9 cellular contexts compared by ENCODE assay signal in the genomic region with DNA sequence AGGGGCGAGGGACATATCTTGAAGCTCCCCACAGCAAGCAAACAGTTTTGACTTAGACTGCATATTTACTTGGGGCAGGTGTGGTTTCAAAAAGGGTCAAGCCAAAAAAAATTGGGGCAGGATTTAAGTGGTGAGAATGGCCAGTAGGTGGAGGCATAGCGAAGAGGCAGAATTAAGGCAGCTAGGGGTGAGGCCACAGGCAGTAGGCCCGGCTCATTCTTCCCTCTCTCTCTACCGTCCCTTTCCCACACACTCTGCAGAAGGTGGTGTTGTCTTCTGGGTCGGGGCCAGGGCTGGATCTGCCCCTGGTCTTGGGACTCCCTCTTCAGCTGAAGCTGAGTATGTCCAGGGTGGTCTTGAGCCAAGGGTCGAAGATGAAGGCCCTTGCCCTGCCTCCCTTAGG. TPM values are rescaled to one million over a fixed set of nuclear protein-coding genes. Genes with fewer than 3 reads are reported as not detected.
DNase-seq lines count a peak whose midpoint lies in the region; ATAC-seq, FAIRE-seq and TF ChIP-seq lines count a peak whose summit lies in the region.
"Had no signal": no experiment of that assay in that cellular context is flagged by ENCODE, and none has a peak within 500 bp of the region (broad histone marks: within the 10 kb centered on the region; RNA-seq: fewer than 3 reads in every experiment).

No MANE protein-coding gene starts in this region.

- CTCF ChIA-PET in HEK293 (lab: Yijun Ruan, JAX), result interaction anchor here (0.6 to 10.7 kb wide), 33 partner anchors 8 to 587 kb away, joined by 3 to 207 read pairs (median 5); partner anchors contain the start of genes ATP1B2, DNAH2, FXR2 and MPDU1

- no peak overlapping the region for H3K4me2 ChIP-seq in parathyroid adenoma (ENCODE audit: low read length)

- TF ChIP-seq CTCF in HEK293 (tag by site-specific recombination; IDR thresholded peaks at IDR 0.05) (peak; percentile 91), parathyroid adenoma (IDR thresholded peaks at IDR 0.05) (peak; percentile 72)

- FAIRE-seq in frontal cortex (lab: Jason Lieb, UNC), result no peak

- ATAC-seq in GM21390 (IDR thresholded peaks at IDR 0.05; ENCODE audit: unreplicated experiment), result no peak
- ATAC-seq: naive thymus-derived CD8-positive, alpha-beta T cell had no signal

- no peak overlapping the region for H3K9ac ChIP-seq in parathyroid adenoma

- DNase-seq in D341Med (ENCODE audit: low spot score) (peak; percentile 62), SJCRH30 (peak; percentile 27 to 48), epidermal melanocyte (ENCODE audit: insufficient read length, low spot score) (peak; percentile 73), DMS153 (lab: John Stamatoyannopoulos, UW) (no peak), frontal cortex (ENCODE audit: low spot score in 2 of 2) (no peak)

- no peaks in the 10 kb centered on the region for H3K27me3 ChIP-seq in SJCRH30
- H3K27me3 ChIP-seq in parathyroid adenoma (ENCODE audit: control insufficient read depth, insufficient read depth, low read length), result no peaks in the 10 kb centered on the region

- H3K9me3 ChIP-seq in HEK293 (ENCODE audit: control insufficient read depth, insufficient read depth, low read depth, low read length) (no peaks in the 10 kb centered on the region), SJCRH30 (replicated peaks) (no peaks in the 10 kb centered on the region), parathyroid adenoma (ENCODE audit: control insufficient read depth, low read length) (no peaks in the 10 kb centered on the region)

- H3K4me3 ChIP-seq in HEK293 (ENCODE audit: low read depth, low read length) (no peak overlapping the region), SJCRH30 (no peak overlapping the region), parathyroid adenoma (ENCODE audit: low read depth, low read length) (peak overlapping the region; percentile 1)

- no peaks in the 10 kb centered on the region for H3K79me2 ChIP-seq in parathyroid adenoma

- H3K36me3 ChIP-seq in HEK293 (ENCODE audit: control insufficient read depth in 2 of 2, insufficient read depth in 1 of 2, low read length in 2 of 2) (no peaks in the 10 kb centered on the region), SJCRH30 (no peaks in the 10 kb centered on the region), parathyroid adenoma (ENCODE audit: control insufficient read depth, insufficient read depth, low read length) (no peaks in the 10 kb centered on the region)

- no peaks in the 10 kb centered on the region for H3K4me1 ChIP-seq in HEK293 (ENCODE audit: control insufficient read depth, insufficient read depth, low read length)
- no peaks in the 10 kb centered on the region for H3K4me1 ChIP-seq in SJCRH30
- H3K4me1 ChIP-seq in parathyroid adenoma, result peaks cover 25% of the 10 kb centered on the region

- H3K27ac ChIP-seq in HEK293 (ENCODE audit: extremely low read depth, low read depth, low read length) (peak overlapping the region; percentile 20; the same call in 1 of the 2 replicates), SJCRH30 (no peak overlapping the region), parathyroid adenoma (peak overlapping the region; percentile 3)

- POLR2A ChIA-PET in HEK293 (lab: Yijun Ruan, JAX), result interaction anchor here (2.0 to 9.6 kb wide), 3 partner anchors 17 to 54 kb away, joined by 8 to 215 read pairs (median 10); partner anchors contain the start of genes FXR2, MPDU1, TP53 and WRAP53

- peak overlapping the region; percentile 85 for H2AFZ ChIP-seq in parathyroid adenoma

TF ChIP-seq in HEK293, 187 proteins besides CTCF, POLR2A, EP300 and RAD21 (continues in another document):
- TF ChIP-seq ZNF366 (tag by site-specific recombination; conservative IDR thresholded peaks at IDR 0.05) (peak; percentile 70), ZNF2 (tag by site-specific recombination; IDR thresholded peaks at IDR 0.05) (peak; percentile 32; the same call in 1 of the 2 replicates), TRIM28 (IDR thresholded peaks at IDR 0.05; ENCODE audit: borderline replicate concordance, low read length) (peak; percentile 64; the same call in 1 of the 2 replicates), ZEB2 (tag by site-specific recombination; IDR thresholded peaks at IDR 0.05) (0 out of 2 replicates have a peak, but pooled peaks have one; percentile 19), SP7 (tag by site-specific recombination; IDR thresholded peaks at IDR 0.05) (0 out of 2 replicates have a peak, but pooled peaks have one; percentile 37), ZNF335 (tag by site-specific recombination; conservative IDR thresholded peaks at IDR 0.05) (peak; percentile 57), OSR2 (tag by site-specific recombination; IDR thresholded peaks at IDR 0.05) (no peak), WT1 (tag by site-specific recombination; IDR thresholded peaks at IDR 0.05) (no peak), ZNF561 (tag by site-specific recombination; IDR thresholded peaks at IDR 0.05; ENCODE audit: borderline replicate concordance) (0 out of 2 replicates have a peak, but pooled peaks have one; percentile 55), ZSCAN30 (tag by site-specific recombination; IDR thresholded peaks at IDR 0.05) (0 out of 2 replicates have a peak, but pooled peaks have one; percentile 36)
- TF ChIP-seq, protein P1, sequence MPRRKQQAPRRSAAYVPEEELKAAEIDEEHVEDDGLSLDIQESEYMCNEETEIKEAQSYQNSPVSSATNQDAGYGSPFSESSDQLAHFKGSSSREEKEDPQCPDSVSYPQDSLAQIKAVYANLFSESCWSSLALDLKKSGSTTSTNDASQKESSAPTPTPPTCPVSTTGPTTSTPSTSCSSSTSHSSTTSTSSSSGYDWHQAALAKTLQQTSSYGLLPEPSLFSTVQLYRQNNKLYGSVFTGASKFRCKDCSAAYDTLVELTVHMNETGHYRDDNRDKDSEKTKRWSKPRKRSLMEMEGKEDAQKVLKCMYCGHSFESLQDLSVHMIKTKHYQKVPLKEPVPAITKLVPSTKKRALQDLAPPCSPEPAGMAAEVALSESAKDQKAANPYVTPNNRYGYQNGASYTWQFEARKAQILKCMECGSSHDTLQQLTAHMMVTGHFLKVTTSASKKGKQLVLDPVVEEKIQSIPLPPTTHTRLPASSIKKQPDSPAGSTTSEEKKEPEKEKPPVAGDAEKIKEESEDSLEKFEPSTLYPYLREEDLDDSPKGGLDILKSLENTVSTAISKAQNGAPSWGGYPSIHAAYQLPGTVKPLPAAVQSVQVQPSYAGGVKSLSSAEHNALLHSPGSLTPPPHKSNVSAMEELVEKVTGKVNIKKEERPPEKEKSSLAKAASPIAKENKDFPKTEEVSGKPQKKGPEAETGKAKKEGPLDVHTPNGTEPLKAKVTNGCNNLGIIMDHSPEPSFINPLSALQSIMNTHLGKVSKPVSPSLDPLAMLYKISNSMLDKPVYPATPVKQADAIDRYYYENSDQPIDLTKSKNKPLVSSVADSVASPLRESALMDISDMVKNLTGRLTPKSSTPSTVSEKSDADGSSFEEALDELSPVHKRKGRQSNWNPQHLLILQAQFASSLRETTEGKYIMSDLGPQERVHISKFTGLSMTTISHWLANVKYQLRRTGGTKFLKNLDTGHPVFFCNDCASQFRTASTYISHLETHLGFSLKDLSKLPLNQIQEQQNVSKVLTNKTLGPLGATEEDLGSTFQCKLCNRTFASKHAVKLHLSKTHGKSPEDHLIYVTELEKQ (tag by site-specific recombination; IDR thresholded peaks at IDR 0.05; ENCODE audit: borderline replicate concordance), result no peak
- TF ChIP-seq, protein P2, sequence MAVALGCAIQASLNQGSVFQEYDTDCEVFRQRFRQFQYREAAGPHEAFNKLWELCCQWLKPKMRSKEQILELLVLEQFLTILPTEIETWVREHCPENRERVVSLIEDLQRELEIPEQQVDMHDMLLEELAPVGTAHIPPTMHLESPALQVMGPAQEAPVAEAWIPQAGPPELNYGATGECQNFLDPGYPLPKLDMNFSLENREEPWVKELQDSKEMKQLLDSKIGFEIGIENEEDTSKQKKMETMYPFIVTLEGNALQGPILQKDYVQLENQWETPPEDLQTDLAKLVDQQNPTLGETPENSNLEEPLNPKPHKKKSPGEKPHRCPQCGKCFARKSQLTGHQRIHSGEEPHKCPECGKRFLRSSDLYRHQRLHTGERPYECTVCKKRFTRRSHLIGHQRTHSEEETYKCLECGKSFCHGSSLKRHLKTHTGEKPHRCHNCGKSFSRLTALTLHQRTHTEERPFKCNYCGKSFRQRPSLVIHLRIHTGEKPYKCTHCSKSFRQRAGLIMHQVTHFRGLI (tag by site-specific recombination; IDR thresholded peaks at IDR 0.05), result no peak
- TF ChIP-seq, protein P3, sequence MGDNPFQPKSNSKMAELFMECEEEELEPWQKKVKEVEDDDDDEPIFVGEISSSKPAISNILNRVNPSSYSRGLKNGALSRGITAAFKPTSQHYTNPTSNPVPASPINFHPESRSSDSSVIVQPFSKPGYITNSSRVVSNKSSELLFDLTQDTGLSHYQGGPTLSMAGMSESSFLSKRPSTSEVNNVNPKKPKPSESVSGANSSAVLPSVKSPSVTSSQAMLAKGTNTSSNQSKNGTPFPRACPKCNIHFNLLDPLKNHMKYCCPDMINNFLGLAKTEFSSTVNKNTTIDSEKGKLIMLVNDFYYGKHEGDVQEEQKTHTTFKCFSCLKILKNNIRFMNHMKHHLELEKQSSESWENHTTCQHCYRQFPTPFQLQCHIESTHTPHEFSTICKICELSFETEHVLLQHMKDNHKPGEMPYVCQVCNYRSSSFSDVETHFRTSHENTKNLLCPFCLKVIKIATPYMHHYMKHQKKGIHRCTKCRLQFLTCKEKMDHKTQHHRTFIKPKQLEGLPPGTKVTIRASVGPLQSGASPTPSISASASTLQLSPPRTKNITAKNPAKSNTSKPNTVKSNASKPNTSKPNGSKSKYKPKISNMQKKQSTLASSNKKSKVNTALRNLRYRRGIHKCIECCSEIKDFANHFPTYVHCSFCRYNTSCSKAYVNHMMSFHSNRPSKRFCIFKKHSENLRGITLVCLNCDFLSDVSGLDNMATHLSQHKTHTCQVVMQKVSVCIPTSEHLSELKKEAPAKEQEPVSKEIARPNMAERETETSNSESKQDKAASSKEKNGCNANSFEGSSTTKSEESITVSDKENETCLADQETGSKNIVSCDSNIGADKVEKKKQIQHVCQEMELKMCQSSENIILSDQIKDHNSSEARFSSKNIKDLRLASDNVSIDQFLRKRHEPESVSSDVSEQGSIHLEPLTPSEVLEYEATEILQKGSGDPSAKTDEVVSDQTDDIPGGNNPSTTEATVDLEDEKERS (tag by site-specific recombination; IDR thresholded peaks at IDR 0.05), result no peak

RNA-seq across cellular contexts. Expression of gene SHBG, which starts 2.6 kb away (rescaled TPM):
- total RNA-seq in SJCRH30 (2014; rRNA removed; shearing (Covaris generic)), result 0.14 and 0.38 TPM in 2 replicates
- not detected for total RNA-seq in frontal cortex
- total RNA-seq: naive thymus-derived CD8-positive, alpha-beta T cell had no signal

RNA-seq across cellular contexts. Expression of gene SAT2, which starts 4.9 kb away (rescaled TPM):
- total RNA-seq in SJCRH30 (2014; rRNA removed; shearing (Covaris generic)), result 17.3 and 17.6 TPM in 2 replicates
- 31.4 TPM for total RNA-seq in frontal cortex

RNA-seq across cellular contexts. Expression of gene FXR2, which starts 17.8 kb away (rescaled TPM):
- 30.2 and 30.6 TPM in 2 replicates for total RNA-seq in SJCRH30 (2014; rRNA removed; shearing (Covaris generic))
- total RNA-seq in frontal cortex, result 68.1 TPM

RNA-seq across cellular contexts. Expression of gene ATP1B2, which starts 18.2 kb away (rescaled TPM):
- 0.04 and 0.10 TPM in 2 replicates for total RNA-seq in SJCRH30 (2014; rRNA removed; shearing (Covaris generic))
- 8.2 TPM for total RNA-seq in frontal cortex

RNA-seq across cellular contexts. Expression of gene SOX15, which starts 42.6 kb away (rescaled TPM):
- 0.10 and 0.30 TPM in 2 replicates for total RNA-seq in SJCRH30 (2014; rRNA removed; shearing (Covaris generic))
- total RNA-seq in frontal cortex, result 1.2 TPM

Comparison
In these comparisons a context has a peak if more than half of its experiments do, and no peak if none do; other contexts are left out.
1. DNase-seq: peak in D341Med (single experiment), SJCRH30 (2 of 2) and epidermal melanocyte (single experiment); none in DMS153 (single experiment) and frontal cortex (0 of 2).